ENCODE assay signal across 19 cellular contexts in genomic region chr1:184965889-184966860, GRCh38. TPM values are rescaled to one million over a fixed set of nuclear protein-coding genes. Genes with fewer than 3 reads are reported as not detected.
A peak's percentile ranks its signal among the peaks of the same experiment; 100 is the strongest.
DNase-seq lines count a peak whose midpoint lies in the region; ATAC-seq and TF ChIP-seq lines count a peak whose summit lies in the region.
"Had no signal": no experiment of that assay in that cellular context is flagged by ENCODE, and none has a peak within 500 bp of the region (broad histone marks: within the 10 kb centered on the region; RNA-seq: fewer than 3 reads in every experiment).

No MANE protein-coding gene starts in this region.

- peaks cover 13% of the 10 kb centered on the region for H3K79me2 ChIP-seq in SK-N-SH (ENCODE audit: insufficient read depth)

- intact Hi-C loops in left ventricle myocardium inferior (cut with micrococcal nuclease) (loop anchor here (10.0 kb wide), 1 partner anchor 71 kb away; no protein-coding TSS in a partner anchor), cardiac septum (cut with DNase I) (no loop called here), tibial artery (cut with DNase I; ENCODE audit: low total_unique reads) (no loop called here), testis (cut with DNase I; ENCODE audit: low total_unique reads) (no loop called here)

- TF ChIP-seq RAD21 in SK-N-SH (IDR thresholded peaks at IDR 0.05; ENCODE audit: low read length) = no peak

- H3K27ac ChIP-seq in left ventricle myocardium inferior (replicated peaks) (peak overlapping the region; percentile 62), SK-N-SH (ENCODE audit: low read depth in 2 of 2, low read length in 1 of 2) (peak overlapping the region; percentile 2 to 20; a peak in 1 of 4 replicates), tibial artery (peak overlapping the region; percentile 60 to 67), testis (no peak overlapping the region)
- H3K27ac ChIP-seq: lower lobe of right lung, thyroid gland had no signal

- H3K9me3 ChIP-seq in left ventricle myocardium inferior (replicated peaks) = no peaks in the 10 kb centered on the region
- H3K9me3 ChIP-seq in SK-N-SH = no peaks in the 10 kb centered on the region
- H3K9me3 ChIP-seq in tibial artery = no peaks in the 10 kb centered on the region
- H3K9me3 ChIP-seq in testis = no peaks in the 10 kb centered on the region
- H3K9me3 ChIP-seq: esophagus muscularis mucosa, lower lobe of right lung, thyroid gland had no signal

- DNase-seq in left ventricle myocardium inferior (no peak), cardiac septum (ENCODE audit: low spot score) (no peak), SK-N-SH (no peak), tibial artery (no peak), amygdala (lab: John Stamatoyannopoulos, UW) (no peak), testis (no peak)
- DNase-seq: activated CD4-positive, alpha-beta T cell treated with anti-CD3 and anti-CD28 coated beads for 1 hour; activated naive CD8-positive, alpha-beta T cell treated with anti-CD3 and anti-CD28 coated beads for 36 hours; COR-L47; cortex of kidney; lower lobe of right lung; naive thymus-derived CD8-positive, alpha-beta T cell; NCI-H2107; NCI-H748 treated with DMSO at 0.1 percent for 48 hours; T-helper 2 cell; thyroid gland had no signal

- H3K36me3 ChIP-seq in left ventricle myocardium inferior = peaks cover 8% of the 10 kb centered on the region
- peaks cover 0 to 10% of the 10 kb centered on the region in 2 experiments for H3K36me3 ChIP-seq in SK-N-SH (replicated peaks in 1 of 2; ENCODE audit: control insufficient read depth in 1 of 2, insufficient read depth in 2 of 2, low read length in 1 of 2)
- no peaks in the 10 kb centered on the region for H3K36me3 ChIP-seq in tibial artery
- H3K36me3 ChIP-seq in testis (ENCODE audit: low read depth, missing control alignments) = no peaks in the 10 kb centered on the region
- H3K36me3 ChIP-seq: lower lobe of right lung, thyroid gland had no signal

- peak; percentile 41 for ATAC-seq in esophagus mucosa
- ATAC-seq in GM19463 (IDR thresholded peaks at IDR 0.05; ENCODE audit: unreplicated experiment) = no peak
- ATAC-seq: lower lobe of right lung; naive thymus-derived CD8-positive, alpha-beta T cell had no signal

- H2AFZ ChIP-seq in SK-N-SH (ENCODE audit: low read depth) = no peak overlapping the region

- CTCF ChIA-PET in SK-N-SH (lab: Yijun Ruan, JAX) = interaction anchor here (1.2 kb wide), 1 partner anchor 15 kb away, joined by 3 read pairs; no protein-coding TSS in a partner anchor

- H3K4me3 ChIP-seq in left ventricle myocardium inferior (no peak overlapping the region), SK-N-SH (ENCODE audit: low read depth in 2 of 2, low read length in 1 of 2) (no peak overlapping the region), tibial artery (no peak overlapping the region), testis (no peak overlapping the region)
- H3K4me3 ChIP-seq: esophagus muscularis mucosa, lower lobe of right lung, thyroid gland had no signal

- no peak for TF ChIP-seq POLR2A in testis (IDR thresholded peaks at IDR 0.05)

- H3K4me1 ChIP-seq in left ventricle myocardium inferior = peaks cover 71% of the 10 kb centered on the region
- peaks cover 0 to 30% of the 10 kb centered on the region in 2 experiments; a peak in 1 of 4 replicates for H3K4me1 ChIP-seq in SK-N-SH (ENCODE audit: control insufficient read depth in 1 of 2, insufficient read depth in 2 of 2, low read depth in 1 of 2, low read length in 1 of 2)
- peaks cover 0 to 81% (median 31%) of the 10 kb centered on the region in 4 donors for H3K4me1 ChIP-seq in tibial artery
- no peaks in the 10 kb centered on the region for H3K4me1 ChIP-seq in testis
- H3K4me1 ChIP-seq: thyroid gland had no signal

- H3K27me3 ChIP-seq in left ventricle myocardium inferior (ENCODE audit: low read depth) = no peaks in the 10 kb centered on the region
- no peaks in the 10 kb centered on the region for H3K27me3 ChIP-seq in SK-N-SH (ENCODE audit: insufficient read depth)
- no peaks in the 10 kb centered on the region for H3K27me3 ChIP-seq in tibial artery
- H3K27me3 ChIP-seq in testis = no peaks in the 10 kb centered on the region
- H3K27me3 ChIP-seq: esophagus muscularis mucosa, thyroid gland had no signal

- no peak overlapping the region for H3K9ac ChIP-seq in SK-N-SH

- 69% methylated on average over 4 of the region's 4 CpGs for WGBS in SK-N-SH (ENCODE audit: low lambda C conversion rate)
- WGBS in testis, 2 donors = 65 to 76% methylated on average over 4 of the region's 4 CpGs

- no peaks in the 10 kb centered on the region for H3F3A ChIP-seq in SK-N-SH (replicated peaks; ENCODE audit: insufficient read depth)

- TF ChIP-seq EP300 in SK-N-SH (IDR thresholded peaks at IDR 0.05; ENCODE audit: borderline replicate concordance in 1 of 2, low read depth in 1 of 2, low read length in 1 of 2) = no peak

- no peak for TF ChIP-seq CTCF in left ventricle myocardium inferior (IDR thresholded peaks at IDR 0.05; ENCODE audit: borderline replicate concordance)
- no peak for TF ChIP-seq CTCF in SK-N-SH (IDR thresholded peaks at IDR 0.05)
- TF ChIP-seq CTCF in tibial artery (IDR thresholded peaks at IDR 0.05) = no peak
- no peak for TF ChIP-seq CTCF in testis (IDR thresholded peaks at IDR 0.05)

- POLR2A ChIA-PET in SK-N-SH (lab: Yijun Ruan, JAX) = no interaction called here

- H3K4me2 ChIP-seq in SK-N-SH = peak overlapping the region; percentile 12; the same call in 1 of the 2 replicates

- H3K9me2 ChIP-seq in SK-N-SH = no peaks in the 10 kb centered on the region

- H4K20me1 ChIP-seq in SK-N-SH (ENCODE audit: insufficient read depth) = no peaks in the 10 kb centered on the region; the same call in 1 of the 2 replicates

TF ChIP-seq in SK-N-SH, 30 proteins besides CTCF, POLR2A, EP300 and RAD21:
- TF ChIP-seq ELF1 (IDR thresholded peaks at IDR 0.05) (no peak), IRF3 (IDR thresholded peaks at IDR 0.05; ENCODE audit: low read depth, low read length) (no peak), RXRA (IDR thresholded peaks at IDR 0.05; ENCODE audit: borderline replicate concordance, low read depth) (no peak), RFX5 (IDR thresholded peaks at IDR 0.05; ENCODE audit: low read length) (no peak), EZH2phosphoT487 (IDR thresholded peaks at IDR 0.05; ENCODE audit: borderline replicate concordance, low read depth) (no peak), SIN3A (IDR thresholded peaks at IDR 0.05; ENCODE audit: borderline replicate concordance, low read depth, low read length) (no peak)
- TF ChIP-seq, protein P1, sequence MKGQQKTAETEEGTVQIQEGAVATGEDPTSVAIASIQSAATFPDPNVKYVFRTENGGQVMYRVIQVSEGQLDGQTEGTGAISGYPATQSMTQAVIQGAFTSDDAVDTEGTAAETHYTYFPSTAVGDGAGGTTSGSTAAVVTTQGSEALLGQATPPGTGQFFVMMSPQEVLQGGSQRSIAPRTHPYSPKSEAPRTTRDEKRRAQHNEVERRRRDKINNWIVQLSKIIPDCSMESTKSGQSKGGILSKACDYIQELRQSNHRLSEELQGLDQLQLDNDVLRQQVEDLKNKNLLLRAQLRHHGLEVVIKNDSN (IDR thresholded peaks at IDR 0.05; ENCODE audit: borderline replicate concordance, low read depth) = no peak
TF ChIP-seq in SK-N-SH: peak in this region for 0.

RNA-seq across cellular contexts. Expression of gene NIBAN1, which starts 8.1 kb away (rescaled TPM):
- total RNA-seq in left ventricle myocardium inferior (248 TPM), cardiac septum (351 TPM), esophagus mucosa (27.5 TPM), testis (1 to 10 TPM; 2.4 to 4.0 TPM)
- polyA plus RNA-seq in SK-N-SH (2012; rRNA removed) (23.9 and 25.4 TPM in 2 replicates), testis (ENCODE audit: insufficient read depth, low read depth, low replicate concordance) (12.4 TPM)
- polyA plus RNA-seq in SK-N-SH (2012; cell fraction: cytosol; rRNA removed) = 28.2 and 28.7 TPM in 2 replicates
- polyA plus RNA-seq in SK-N-SH (2012; cell fraction: nucleus; rRNA removed) = 23.2 and 28.5 TPM in 2 replicates

Comparison
In these comparisons a context has a peak if more than half of its experiments do, and no peak if none do; other contexts are left out.
1. H3K27ac ChIP-seq: peak in left ventricle myocardium inferior (single experiment), SK-N-SH (2 of 2) and tibial artery (2 of 2); none in testis (0 of 2).